8 cellular contexts compared by ENCODE assay signal in the genomic region with DNA sequence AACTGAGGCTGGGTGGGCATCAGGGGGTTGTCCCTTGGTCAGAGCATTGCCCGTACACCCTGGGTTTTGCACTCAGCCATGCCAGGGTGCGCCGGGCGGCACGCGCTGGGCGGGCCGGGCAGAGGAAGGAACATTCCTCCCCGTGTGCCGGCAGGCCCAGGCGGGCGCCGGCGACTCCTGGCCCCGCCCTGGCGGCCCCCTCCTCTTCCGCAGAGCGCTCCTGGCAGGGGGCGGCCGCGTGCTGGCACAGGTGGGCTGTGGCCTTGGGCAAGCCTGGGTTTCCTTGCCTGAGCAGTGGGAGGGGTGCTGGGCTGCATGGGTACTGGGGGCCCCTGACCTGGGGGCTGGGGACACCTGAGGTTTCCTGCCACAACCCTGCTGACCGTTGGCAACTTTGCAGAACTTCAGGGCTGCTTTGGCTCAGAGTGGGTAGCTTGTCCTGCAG. TPM values are rescaled to one million over a fixed set of nuclear protein-coding genes. Genes with fewer than 3 reads are reported as not detected.
DNase-seq lines count a peak whose midpoint lies in the region; ATAC-seq lines count a peak whose summit lies in the region.

No MANE protein-coding gene starts in this region.

- H3K9me3 Mint-ChIP-seq in central memory CD8-positive, alpha-beta T cell: no peaks in the 10 kb centered on the region
- no peaks in the 10 kb centered on the region for H3K9me3 Mint-ChIP-seq in natural killer cell treated with Interleukin-12 subunit alpha and Interleukin-12 subunit beta and Interleukin-15 and Interleukin-18, amount 100 ng/mL, for 72 hours

- no peak for ATAC-seq in central memory CD8-positive, alpha-beta T cell (replicated peaks; ENCODE audit: extremely low read depth, poor library complexity, severe bottlenecking)
- ATAC-seq in natural killer cell treated with Interleukin-12 subunit alpha and Interleukin-12 subunit beta and Interleukin-15 and Interleukin-18, amount 100 ng/mL, for 72 hours: no peak
- ATAC-seq in GM18909 (IDR thresholded peaks at IDR 0.05; ENCODE audit: poor library complexity, unreplicated experiment): no peak

- peaks cover 40% of the 10 kb centered on the region for H3K4me1 Mint-ChIP-seq in central memory CD8-positive, alpha-beta T cell
- peaks cover 24 to 31% of the 10 kb centered on the region in 2 donors for H3K4me1 Mint-ChIP-seq in natural killer cell treated with Interleukin-12 subunit alpha and Interleukin-12 subunit beta and Interleukin-15 and Interleukin-18, amount 100 ng/mL, for 72 hours (ENCODE audit: low read depth in 2 of 2)

- H3K27me3 Mint-ChIP-seq in central memory CD8-positive, alpha-beta T cell: no peaks in the 10 kb centered on the region
- H3K27me3 Mint-ChIP-seq in natural killer cell treated with Interleukin-12 subunit alpha and Interleukin-12 subunit beta and Interleukin-15 and Interleukin-18, amount 100 ng/mL, for 72 hours: no peaks in the 10 kb centered on the region

- DNase-seq in COLO668 (lab: John Stamatoyannopoulos, UW; ENCODE audit: unreplicated experiment): peak; percentile 97
- DNase-seq in NCI-H2107 treated with DMSO at 0.1 percent for 48 hours (lab: John Stamatoyannopoulos, UW; ENCODE audit: unreplicated experiment): peak; percentile 72
- no peak for DNase-seq in central memory CD8-positive, alpha-beta T cell (ENCODE audit: low spot score in 2 of 2)
- no peak for DNase-seq in natural killer cell treated with Interleukin-12 subunit alpha and Interleukin-12 subunit beta and Interleukin-15 and Interleukin-18, amount 100 ng/mL, for 72 hours (ENCODE audit: low spot score)
- no peak for DNase-seq in NCI-H82 treated with DMSO at 0.1 percent for 48 hours (lab: John Stamatoyannopoulos, UW; ENCODE audit: unreplicated experiment)
- DNase-seq in AG20443 (ENCODE audit: low spot score): no peak
- DNase-seq in amniotic stem cell (lab: John Stamatoyannopoulos, UW): no peak

- peak overlapping the region; percentile 93 for H3K4me3 Mint-ChIP-seq in central memory CD8-positive, alpha-beta T cell
- H3K4me3 Mint-ChIP-seq in natural killer cell treated with Interleukin-12 subunit alpha and Interleukin-12 subunit beta and Interleukin-15 and Interleukin-18, amount 100 ng/mL, for 72 hours: peak overlapping the region; percentile 90

- peaks cover 38% of the 10 kb centered on the region for H3K36me3 Mint-ChIP-seq in central memory CD8-positive, alpha-beta T cell (ENCODE audit: insufficient read depth)
- no peaks in the 10 kb centered on the region for H3K36me3 Mint-ChIP-seq in natural killer cell treated with Interleukin-12 subunit alpha and Interleukin-12 subunit beta and Interleukin-15 and Interleukin-18, amount 100 ng/mL, for 72 hours

- no peak overlapping the region for H3K27ac Mint-ChIP-seq in central memory CD8-positive, alpha-beta T cell (ENCODE audit: low read depth)
- H3K27ac Mint-ChIP-seq in natural killer cell treated with Interleukin-12 subunit alpha and Interleukin-12 subunit beta and Interleukin-15 and Interleukin-18, amount 100 ng/mL, for 72 hours: peak overlapping the region; percentile 86 to 97

RNA-seq across cellular contexts. Expression of a gene that starts 3.9 kb away (rescaled TPM):
- total RNA-seq in natural killer cell treated with Interleukin-12 subunit alpha and Interleukin-12 subunit beta and Interleukin-15 and Interleukin-18, amount 100 ng/mL, for 72 hours: 100 to 1,000 TPM in 1 of 2 donors, 10 to 100 TPM in 1; 89.8 to 153 TPM

RNA-seq across cellular contexts. Expression of a gene that starts 31.8 kb away (rescaled TPM):
- 10 to 100 TPM; 27.0 to 61.4 TPM for total RNA-seq in natural killer cell treated with Interleukin-12 subunit alpha and Interleukin-12 subunit beta and Interleukin-15 and Interleukin-18, amount 100 ng/mL, for 72 hours

RNA-seq across cellular contexts. Expression of a gene that starts 35.3 kb away (rescaled TPM):
- 10 to 100 TPM; 11.6 to 17.7 TPM for total RNA-seq in natural killer cell treated with Interleukin-12 subunit alpha and Interleukin-12 subunit beta and Interleukin-15 and Interleukin-18, amount 100 ng/mL, for 72 hours

RNA-seq across cellular contexts. Expression of a gene that starts 47.3 kb away (rescaled TPM):
- not detected for total RNA-seq in natural killer cell treated with Interleukin-12 subunit alpha and Interleukin-12 subunit beta and Interleukin-15 and Interleukin-18, amount 100 ng/mL, for 72 hours

Comparison
In these comparisons a context has a peak if more than half of its experiments do, and no peak if none do; other contexts are left out.
1. DNase-seq: peak in COLO668 (single experiment) and NCI-H2107 treated with DMSO at 0.1 percent for 48 hours (single experiment); none in central memory CD8-positive, alpha-beta T cell (0 of 2), natural killer cell treated with Interleukin-12 subunit alpha and Interleukin-12 subunit beta and Interleukin-15 and Interleukin-18, amount 100 ng/mL, for 72 hours (single experiment), NCI-H82 treated with DMSO at 0.1 percent for 48 hours (single experiment), AG20443 (single experiment) and amniotic stem cell (single experiment).